Comparison of ENCODE assay signal across 8 cellular contexts in the genomic region with DNA sequence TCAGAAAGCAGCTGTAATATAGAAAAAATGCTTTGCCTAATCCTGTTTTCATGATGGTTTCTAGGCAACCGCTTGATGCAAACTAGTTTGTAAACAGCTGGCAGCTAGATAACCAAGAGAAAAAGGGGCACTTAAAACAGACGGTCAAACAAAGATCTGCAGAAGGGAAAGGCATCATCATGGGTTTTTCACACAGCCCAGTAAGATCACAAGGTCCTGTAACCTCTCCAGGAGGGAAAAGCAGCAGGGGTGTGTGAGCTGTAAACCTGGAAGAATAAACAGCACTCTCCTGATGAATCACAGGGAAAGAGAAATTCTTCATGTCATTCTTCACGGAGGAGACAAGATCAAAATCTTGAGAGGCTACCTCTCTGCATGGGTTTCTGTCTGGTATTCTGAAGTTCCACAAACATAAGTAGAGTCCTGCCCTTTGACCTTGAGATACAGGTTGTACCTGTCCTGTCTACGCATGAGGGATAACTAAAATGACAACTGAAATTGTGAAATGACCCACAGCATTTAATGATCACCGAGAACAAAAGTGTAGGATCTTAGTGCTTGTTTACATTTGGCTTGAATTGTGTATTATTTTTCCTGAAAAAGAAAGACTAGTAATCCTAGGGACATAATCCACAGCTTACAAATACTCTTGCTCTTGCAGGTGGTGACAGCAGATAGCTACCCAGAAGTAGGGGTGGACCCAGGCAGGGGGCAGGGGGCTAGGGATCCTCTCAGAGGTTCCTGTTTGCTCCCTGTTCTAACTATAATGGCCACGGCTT. TPM values are rescaled to one million over a fixed set of nuclear protein-coding genes. Genes with fewer than 3 reads are reported as not detected.
A peak's percentile ranks its signal among the peaks of the same experiment; 100 is the strongest.
DNase-seq lines count a peak whose midpoint lies in the region; ATAC-seq, FAIRE-seq and TF ChIP-seq lines count a peak whose summit lies in the region.

No MANE protein-coding gene starts in this region.

- no peak for TF ChIP-seq RAD21 in HepG2 (CRISPR knock-in tag; IDR thresholded peaks at IDR 0.05)

- no peaks in the 10 kb centered on the region for H3K79me1 ChIP-seq in neuronal stem cell (ENCODE audit: low read depth, low read length)

- H3K4ac ChIP-seq in neuronal stem cell (ENCODE audit: low read length): no peak overlapping the region

- no peaks in the 10 kb centered on the region; the same call in 1 of the 2 replicates for H4K20me1 ChIP-seq in HepG2 (ENCODE audit: insufficient read depth, low read length)

- H3K4me3 ChIP-seq in HUES64 (ENCODE audit: low read length) (peak overlapping the region; percentile 11; the same call in 1 of the 2 replicates), HepG2 (replicated peaks in 1 of 3; ENCODE audit: insufficient read depth in 1 of 3, low read depth in 2 of 3, low read length in 3 of 3) (no peak overlapping the region), neuronal stem cell (ENCODE audit: low read length in 2 of 2) (no peak overlapping the region)

- no peak overlapping the region for H3K18ac ChIP-seq in neuronal stem cell (ENCODE audit: low read length)

- no peaks in the 10 kb centered on the region for H3K9me3 ChIP-seq in HUES64 (ENCODE audit: insufficient read depth, low read depth, low read length)
- no peaks in the 10 kb centered on the region for H3K9me3 ChIP-seq in HepG2 (ENCODE audit: low read length)
- no peaks in the 10 kb centered on the region for H3K9me3 ChIP-seq in neuronal stem cell (replicated peaks in 1 of 2; ENCODE audit: control insufficient read depth in 2 of 2, insufficient read depth in 1 of 2, low read depth in 1 of 2, low read length in 2 of 2)

- no peak overlapping the region for H4K8ac ChIP-seq in neuronal stem cell (ENCODE audit: low read depth, low read length)

- H2BK12ac ChIP-seq in neuronal stem cell (ENCODE audit: low read length): no peak overlapping the region

- H2AK5ac ChIP-seq in neuronal stem cell (ENCODE audit: low read depth, low read length): no peak overlapping the region

- H3K4me1 ChIP-seq in HUES64 (ENCODE audit: insufficient read depth, low read length) (peaks cover 47% of the 10 kb centered on the region), HepG2 (ENCODE audit: insufficient read depth, low read length) (peaks cover 100% of the 10 kb centered on the region), neuronal stem cell (ENCODE audit: control insufficient read depth in 2 of 2, insufficient read depth in 1 of 2, low read depth in 1 of 2, low read length in 2 of 2) (peaks cover 14 to 17% of the 10 kb centered on the region in 2 donors)

- H3K4me2 ChIP-seq in HepG2 (ENCODE audit: low read depth, low read length) (peak overlapping the region; percentile 13; the same call in 1 of the 2 replicates), neuronal stem cell (ENCODE audit: insufficient read depth, low read length, poor library complexity, severe bottlenecking) (no peak overlapping the region)

- H3K9ac ChIP-seq in HUES64 (ENCODE audit: low read depth, low read length) (peak overlapping the region; percentile 47), HepG2 (ENCODE audit: insufficient read depth, low read depth, low read length) (no peak overlapping the region), neuronal stem cell (ENCODE audit: low read depth, low read length, poor library complexity) (no peak overlapping the region)

- TF ChIP-seq EP300 in HepG2 (IDR thresholded peaks at IDR 0.05; ENCODE audit: low read depth in 2 of 2, low read length in 2 of 2) (no peak), HepG2 (CRISPR knock-in tag; IDR thresholded peaks at IDR 0.05; ENCODE audit: borderline replicate concordance) (no peak)

- TF ChIP-seq POLR2A in HepG2 (IDR thresholded peaks at IDR 0.05; ENCODE audit: insufficient read depth in 1 of 2, low read depth in 2 of 2, low read length in 2 of 2): no peak

- ATAC-seq in HepG2: peak; percentile 14; the same call in 2 of the 3 replicates

- H3K27me3 ChIP-seq in HUES64 (ENCODE audit: insufficient read depth, low read length) (no peaks in the 10 kb centered on the region), HepG2 (ENCODE audit: control insufficient read depth in 1 of 2, insufficient read depth in 2 of 2, low read length in 2 of 2) (no peaks in the 10 kb centered on the region), neuronal stem cell (ENCODE audit: control insufficient read depth in 3 of 3, insufficient read depth in 3 of 3, low read depth in 1 of 3, low read length in 3 of 3) (no peaks in the 10 kb centered on the region)

- H3K79me2 ChIP-seq in HepG2 (ENCODE audit: insufficient read depth, low read length): peaks cover 97% of the 10 kb centered on the region

- DNase-seq in Caki2 (ENCODE audit: low read depth) (peak; percentile 92), astrocyte of the hippocampus (ENCODE audit: low read depth, low spot score) (peak; percentile 75), HepG2 (ENCODE audit: low spot score) (no peak), substantia nigra (lab: John Stamatoyannopoulos, UW) (no peak), neuronal stem cell (ENCODE audit: low spot score) (no peak), NCI-H1694 (lab: John Stamatoyannopoulos, UW) (no peak), NCI-H128 (lab: John Stamatoyannopoulos, UW; ENCODE audit: unreplicated experiment) (no peak)

- H2BK5ac ChIP-seq in neuronal stem cell (ENCODE audit: low read length): no peak overlapping the region

- no peak overlapping the region for H3K14ac ChIP-seq in neuronal stem cell (ENCODE audit: low read length)

- intact Hi-C loops in HepG2 (cut with micrococcal nuclease; ENCODE audit: unreplicated experiment): no loop called here

- H2AFZ ChIP-seq in HepG2 (ENCODE audit: low read length) (no peak overlapping the region), neuronal stem cell (ENCODE audit: low read length) (no peak overlapping the region)

- H3K36me3 ChIP-seq in HUES64 (ENCODE audit: insufficient read depth, low read length): peaks cover 9% of the 10 kb centered on the region; the same call in 1 of the 2 replicates
- peaks cover 13 to 32% of the 10 kb centered on the region in 2 experiments for H3K36me3 ChIP-seq in HepG2 (replicated peaks in 1 of 2; ENCODE audit: control insufficient read depth in 1 of 2, insufficient read depth in 2 of 2, low read length in 2 of 2)
- peaks cover 2 to 10% of the 10 kb centered on the region in 2 donors for H3K36me3 ChIP-seq in neuronal stem cell (replicated peaks in 1 of 2; ENCODE audit: control insufficient read depth in 2 of 2, insufficient read depth in 2 of 2, low read length in 2 of 2)

- TF ChIP-seq CTCF in HepG2 (CRISPR knock-in tag; IDR thresholded peaks at IDR 0.05): no peak

- POLR2A ChIA-PET in HepG2 (lab: Yijun Ruan, JAX): interaction anchor here (0.6 to 2.4 kb wide), 5 partner anchors 11 to 101 kb away, joined by 3 to 10 read pairs (median 3); partner anchors contain the start of gene CREB3L2

- in situ Hi-C loops in Caki2 (cut with HindIII; ENCODE audit: low pct_unique_long_range_greater_than_20kb, low sequenced_read_pairs): no loop called here
- in situ Hi-C loops in HepG2 (cut with HindIII; ENCODE audit: extremely low pct_ligation_motif_present, low pct_unique_long_range_greater_than_20kb): no loop called here

- H2BK15ac ChIP-seq in neuronal stem cell (ENCODE audit: low read length): no peak overlapping the region

- BruUV-seq in HepG2 (replicated peaks; lab: Mats Ljungman, UMichigan): no TSS peak

- no peak overlapping the region for H3K23ac ChIP-seq in neuronal stem cell (ENCODE audit: low read depth, low read length, poor library complexity)

- CTCF ChIA-PET in HepG2 (lab: Yijun Ruan, JAX; ENCODE audit: low intra/inter-chr PET ratio, low total read pairs): no interaction called here

- no peak overlapping the region for H4K91ac ChIP-seq in neuronal stem cell (ENCODE audit: low read depth, low read length, poor library complexity)

- H3K27ac ChIP-seq in HUES64 (ENCODE audit: low read depth, low read length): peak overlapping the region; percentile 70
- peak overlapping the region; percentile 20 for H3K27ac ChIP-seq in HepG2 (ENCODE audit: extremely low read length, insufficient read depth, low read length)
- H3K27ac ChIP-seq in substantia nigra (ENCODE audit: low read depth, low read length, poor library complexity, severe bottlenecking): no peak overlapping the region
- H3K27ac ChIP-seq in neuronal stem cell (replicated peaks; ENCODE audit: low read length): no peak overlapping the region

- no peak overlapping the region for H2BK120ac ChIP-seq in neuronal stem cell (ENCODE audit: low read depth, low read length)

- peak; percentile 42 for FAIRE-seq in HepG2 (lab: Jason Lieb, UNC)

- 49% methylated on average over 6 of the region's 6 CpGs for WGBS in HUES64
- WGBS in HepG2 (ENCODE audit: low lambda C conversion rate): 46% methylated on average over 6 of the region's 6 CpGs
- WGBS in neuronal stem cell (ENCODE audit: extremely low coverage in 2 of 2, insufficient read length in 2 of 2, insufficient replicate concordance in 1 of 2), 2 donors: no CpG with 5 or more reads among the region's 6 CpGs

RNA-seq across cellular contexts. Expression of gene CREB3L2, which starts 48.0 kb away (rescaled TPM):
- total RNA-seq in Caki2 (2014; rRNA removed; shearing (Covaris generic); ENCODE audit: low replicate concordance): 3.5 and 7.5 TPM in 2 replicates
- polyA plus RNA-seq in HUES64 (2013, experiment 1 of 2): 14.1 TPM
- polyA plus RNA-seq in HUES64 (2013, experiment 2 of 2): 17.2 TPM
- total RNA-seq in HepG2 (2016; rRNA removed; fragmentation: Illumina TruSeq; extraction: Trizol): 22.1 and 26.6 TPM in 2 replicates
- total RNA-seq in HepG2 (2016; cell fraction: cytosol; rRNA removed; fragmentation: Illumina TruSeq; extraction: Trizol; ENCODE audit: low read depth): 6.5 and 8.8 TPM in 2 replicates
- 21.4 and 26.4 TPM in 2 replicates for total RNA-seq in HepG2 (2016; cell fraction: insoluble cytoplasmic fraction; rRNA removed; fragmentation: Illumina TruSeq; extraction: Trizol)
- 14.1 and 14.5 TPM in 2 replicates for total RNA-seq in HepG2 (2016; cell fraction: membrane; rRNA removed; fragmentation: Illumina TruSeq; extraction: Trizol)
- total RNA-seq in HepG2 (2016; cell fraction: nucleus; rRNA removed; fragmentation: Illumina TruSeq; extraction: Trizol): 53.5 and 54.7 TPM in 2 replicates
- polyA plus RNA-seq in HepG2 (2011; rRNA removed): 39.0 and 41.1 TPM in 2 replicates
- 26.0 and 30.9 TPM in 2 replicates for polyA plus RNA-seq in HepG2 (2011; cell fraction: cytosol; rRNA removed)
- 36.5 and 47.2 TPM in 2 replicates for polyA plus RNA-seq in HepG2 (2011; cell fraction: nucleus; rRNA removed)
- polyA plus RNA-seq in HepG2 (2012): 22.8 and 35.4 TPM in 2 replicates
- 2.4 and 2.7 TPM in 2 replicates for polyA plus RNA-seq in HepG2 (2016; cell fraction: cytosol; fragmentation: Illumina TruSeq; extraction: Trizol; ENCODE audit: low read depth)
- 31.2 and 35.1 TPM in 2 replicates for polyA plus RNA-seq in HepG2 (2016; cell fraction: insoluble cytoplasmic fraction; fragmentation: Illumina TruSeq; extraction: Trizol; ENCODE audit: low read depth)
- polyA plus RNA-seq in HepG2 (2016; cell fraction: membrane; fragmentation: Illumina TruSeq; extraction: Trizol; ENCODE audit: low read depth): 5.9 and 6.4 TPM in 2 replicates
- 43.3 and 43.6 TPM in 2 replicates for polyA plus RNA-seq in HepG2 (2016; cell fraction: nucleus; fragmentation: Illumina TruSeq; extraction: Trizol; ENCODE audit: insufficient read depth, low read depth)
- polyA minus RNA-seq in HepG2 (2011; rRNA and poly(A)+ RNA removed; ENCODE audit: low replicate concordance): 32.8 and 173 TPM in 2 replicates
- polyA minus RNA-seq in HepG2 (2011; cell fraction: cytosol; rRNA and poly(A)+ RNA removed): 58.1 and 61.3 TPM in 2 replicates
- polyA minus RNA-seq in HepG2 (2011; cell fraction: nucleus; rRNA and poly(A)+ RNA removed): 95.2 and 100 TPM in 2 replicates
- polyA plus RNA-seq in neuronal stem cell (2013, experiment 1 of 2): 18.4 TPM
- polyA plus RNA-seq in neuronal stem cell (2013, experiment 2 of 2): 19.4 TPM

Comparison
In these comparisons a context has a peak if more than half of its experiments do, and no peak if none do; other contexts are left out.
1. DNase-seq: peak in Caki2 (single experiment) and astrocyte of the hippocampus (single experiment); none in HepG2 (single experiment), substantia nigra (0 of 49), neuronal stem cell (single experiment), NCI-H1694 (single experiment) and NCI-H128 (single experiment).
2. H3K27ac ChIP-seq: peak in HUES64 (single experiment) and HepG2 (single experiment); none in substantia nigra (single experiment) and neuronal stem cell (single experiment).